ENCODE assay signal across 17 cellular contexts in the genomic region with DNA sequence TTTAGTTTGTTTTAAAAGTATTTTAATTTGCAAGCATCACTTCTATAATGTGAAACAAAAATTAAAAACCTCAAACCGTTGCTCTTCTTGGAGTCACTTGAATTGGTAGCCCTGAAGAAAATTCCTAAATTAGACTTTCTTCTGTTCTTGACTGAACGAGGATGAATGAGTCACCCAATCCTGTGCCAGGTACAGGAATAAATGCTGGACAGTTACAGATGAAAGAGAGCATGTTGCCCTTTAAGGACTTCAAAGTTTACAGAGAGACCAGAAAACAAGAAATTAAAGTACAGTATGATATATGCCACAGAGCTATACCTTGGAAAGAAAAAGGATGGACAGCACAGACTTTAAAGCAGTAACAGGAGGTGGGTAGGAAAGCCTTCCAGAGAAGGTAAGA. TPM values are rescaled to one million over a fixed set of nuclear protein-coding genes. Genes with fewer than 3 reads are reported as not detected.
DNase-seq lines count a peak whose midpoint lies in the region; ATAC-seq and TF ChIP-seq lines count a peak whose summit lies in the region.
"Had no signal": no experiment of that assay in that cellular context is flagged by ENCODE, and none has a peak within 500 bp of the region (broad histone marks: within the 10 kb centered on the region; RNA-seq: fewer than 3 reads in every experiment).

No MANE protein-coding gene starts in this region.

- H3K4me2 ChIP-seq in GM23248 (ENCODE audit: unreplicated experiment) (no peak overlapping the region), OCI-LY1 (ENCODE audit: low read length) (no peak overlapping the region)
- H3K4me2 ChIP-seq: smooth muscle cell had no signal

- H3K9me3 ChIP-seq in GM23248 (ENCODE audit: low read depth), result no peaks in the 10 kb centered on the region
- H3K9me3 ChIP-seq in OCI-LY1 (ENCODE audit: low read length), result no peaks in the 10 kb centered on the region
- no peaks in the 10 kb centered on the region for H3K9me3 ChIP-seq in gastroesophageal sphincter
- H3K9me3 ChIP-seq: transverse colon had no signal

- H4K20me1 ChIP-seq in GM23248 (ENCODE audit: insufficient read depth) (no peaks in the 10 kb centered on the region), OCI-LY1 (ENCODE audit: insufficient read depth, low read length) (no peaks in the 10 kb centered on the region)

- ATAC-seq in gastroesophageal sphincter, result peak; percentile 51
- ATAC-seq in GM21529 (IDR thresholded peaks at IDR 0.05; ENCODE audit: unreplicated experiment), result no peak

- in situ Hi-C loops in GM23248 (cut with MboI) (no loop called here), astrocyte of the spinal cord (cut with HindIII; ENCODE audit: low sequenced_read_pairs) (no loop called here)

- TF ChIP-seq CTCF in OCI-LY1 (IDR thresholded peaks at IDR 0.05; ENCODE audit: low read length), result no peak
- no peak for TF ChIP-seq CTCF in astrocyte of the spinal cord (IDR thresholded peaks at IDR 0.05; ENCODE audit: low read depth, low read length)
- TF ChIP-seq CTCF in gastroesophageal sphincter (IDR thresholded peaks at IDR 0.05), result no peak

- H3K4me1 ChIP-seq in GM23248 (ENCODE audit: insufficient read depth), result peaks cover 10% of the 10 kb centered on the region
- H3K4me1 ChIP-seq in OCI-LY1 (ENCODE audit: insufficient read depth, low read length, severe bottlenecking), result peaks cover 50% of the 10 kb centered on the region
- H3K4me1 ChIP-seq in gastroesophageal sphincter, result peaks cover 0 to 21% (median 0%) of the 10 kb centered on the region in 3 donors
- H3K4me1 ChIP-seq: transverse colon had no signal

- no peaks in the 10 kb centered on the region for H3F3A ChIP-seq in GM23248 (ENCODE audit: insufficient read depth)
- 0 out of 2 replicates have a peak, but pooled peaks cover 5% of the 10 kb centered on the region for H3F3A ChIP-seq in OCI-LY1 (ENCODE audit: insufficient read depth, low read length)

- DNase-seq in GM23248 (peak; percentile 50), astrocyte of the spinal cord (ENCODE audit: low read depth, low spot score) (peak; percentile 18), NOMO-1 (lab: John Stamatoyannopoulos, UW; ENCODE audit: unreplicated experiment in 2 of 2) (no peak), GM03348 (ENCODE audit: low spot score) (no peak)
- no peak for DNase-seq in activated CD4-positive, CD25-positive, alpha-beta regulatory T cell (lab: John Stamatoyannopoulos, UW)
- DNase-seq: activated CD4-positive, alpha-beta memory T cell treated with anti-CD3 and anti-CD28 coated beads for 36 hours; activated T-cell treated with anti-CD3 and anti-CD28 coated beads, Interleukin-2, amount 50 U/mL, for 48 hours; naive B cell; NCI-H1105; posterior cingulate gyrus; transverse colon had no signal

- no peak for TF ChIP-seq EP300 in gastroesophageal sphincter (IDR thresholded peaks at IDR 0.05)

- WGBS in GM23248 (ENCODE audit: low coverage in 1 of 2, low lambda C conversion rate in 2 of 2, missing lambda C conversion rate in 2 of 2), 2 experiments, result 0 to 2% methylated on average over 2 of the region's 2 CpGs
- 9 to 17% methylated on average over 2 of the region's 2 CpGs for WGBS in gastroesophageal sphincter (ENCODE audit: low coverage in 1 of 2), 2 donors

- H3K79me2 ChIP-seq in GM23248 (ENCODE audit: insufficient read depth) (no peaks in the 10 kb centered on the region), OCI-LY1 (ENCODE audit: insufficient read depth, low read length) (no peaks in the 10 kb centered on the region)

- TF ChIP-seq POLR2A in gastroesophageal sphincter (IDR thresholded peaks at IDR 0.05), result no peak

- no peaks in the 10 kb centered on the region for H3K27me3 ChIP-seq in GM23248 (replicated peaks; ENCODE audit: insufficient read depth)
- H3K27me3 ChIP-seq in OCI-LY1 (ENCODE audit: insufficient read depth, low read length), result no peaks in the 10 kb centered on the region
- no peaks in the 10 kb centered on the region for H3K27me3 ChIP-seq in gastroesophageal sphincter
- H3K27me3 ChIP-seq: transverse colon had no signal

- H3K36me3 ChIP-seq in GM23248 (ENCODE audit: low read depth), result no peaks in the 10 kb centered on the region
- no peaks in the 10 kb centered on the region for H3K36me3 ChIP-seq in OCI-LY1 (ENCODE audit: insufficient read depth, low read length)
- no peaks in the 10 kb centered on the region for H3K36me3 ChIP-seq in gastroesophageal sphincter
- H3K36me3 ChIP-seq: transverse colon had no signal

- no peak overlapping the region for H2AFZ ChIP-seq in GM23248
- H2AFZ ChIP-seq in OCI-LY1 (ENCODE audit: low read length), result no peak overlapping the region

- H3K4me3 ChIP-seq in GM23248 (no peak overlapping the region), OCI-LY1 (ENCODE audit: low read depth, low read length, poor library complexity, severe bottlenecking) (no peak overlapping the region), astrocyte of the spinal cord (ENCODE audit: low read depth, low read length) (no peak overlapping the region), gastroesophageal sphincter (no peak overlapping the region)
- H3K4me3 ChIP-seq: lung, smooth muscle cell, transverse colon had no signal

- H3K9me2 ChIP-seq in GM23248 (ENCODE audit: insufficient read depth), result no peaks in the 10 kb centered on the region
- no peaks in the 10 kb centered on the region for H3K9me2 ChIP-seq in OCI-LY1 (ENCODE audit: low read depth, low read length)

- H3K27ac ChIP-seq in GM23248, result no peak overlapping the region
- H3K27ac ChIP-seq in OCI-LY1 (ENCODE audit: low read depth, low read length, poor library complexity, severe bottlenecking), result peak overlapping the region; percentile 79
- peak overlapping the region in 3 of 4 donors; percentile 47 to 63 (median 47) for H3K27ac ChIP-seq in gastroesophageal sphincter

- H3K9ac ChIP-seq in GM23248 (no peak overlapping the region), OCI-LY1 (ENCODE audit: low read length) (no peak overlapping the region)

RNA-seq across cellular contexts. Expression of gene CXCR5, which starts 41.3 kb away (rescaled TPM):
- not detected in 2 replicates for total RNA-seq in GM23248 (2014; rRNA removed; shearing (Covaris generic))
- polyA plus RNA-seq in GM23248 (2016; fragmentation: Nextera tagmentation; extraction: Ambion mirVana), result not detected in 2 replicates
- total RNA-seq in gastroesophageal sphincter, result under 1 TPM in 1 of 4 donors, not detected in 3; 0.08 TPM
- total RNA-seq: H1, smooth muscle cell had no signal
- polyA plus RNA-seq: H1, smooth muscle cell had no signal

RNA-seq across cellular contexts. Expression of gene DDX6, which starts 51.4 kb away (rescaled TPM):
- 84.6 and 88.9 TPM in 2 replicates for total RNA-seq in GM23248 (2014; rRNA removed; shearing (Covaris generic))
- polyA plus RNA-seq in GM23248 (2016; fragmentation: Nextera tagmentation; extraction: Ambion mirVana), result 20.9 and 21.3 TPM in 2 replicates
- 100 to 1,000 TPM; 111 to 163 (median 116) TPM for total RNA-seq in gastroesophageal sphincter

Comparison
In these comparisons a context has a peak if more than half of its experiments do, and no peak if none do; other contexts are left out.
1. DNase-seq: peak in GM23248 (single experiment) and astrocyte of the spinal cord (single experiment); none in NOMO-1 (0 of 2), activated CD4-positive, CD25-positive, alpha-beta regulatory T cell (0 of 4) and GM03348 (single experiment).